8 cellular contexts compared by ENCODE assay signal in genomic region chr22:44669725-44670027, GRCh38. TPM values are rescaled to one million over a fixed set of nuclear protein-coding genes. Genes with fewer than 3 reads are reported as not detected.
DNase-seq lines count a peak whose midpoint lies in the region; ATAC-seq, FAIRE-seq and TF ChIP-seq lines count a peak whose summit lies in the region.

No MANE protein-coding gene starts in this region.

- DNase-seq in CD8-positive, alpha-beta T cell, result no peak
- DNase-seq in HFF-Myc (ENCODE audit: extremely low read depth, low read depth) (no peak), astrocyte of the spinal cord (ENCODE audit: low read depth, low spot score) (no peak), mucosa of descending colon (peak in 2 of 3 donors; percentile 26 to 50), NCI-H187 (lab: John Stamatoyannopoulos, UW) (no peak), RWPE1 (ENCODE audit: low spot score) (no peak), NCI-H2107 (lab: John Stamatoyannopoulos, UW) (no peak), frontal cortex (ENCODE audit: low spot score in 2 of 2) (no peak)

- ATAC-seq in CD8-positive, alpha-beta T cell, result no peak
- ATAC-seq in mucosa of descending colon, result no peak

- no peak overlapping the region for H3K27ac ChIP-seq in CD8-positive, alpha-beta T cell (ENCODE audit: low read depth, low read length)
- no peak overlapping the region for H3K27ac ChIP-seq in RWPE1

- FAIRE-seq in frontal cortex (lab: Jason Lieb, UNC), result no peak

- H3K9me3 ChIP-seq in CD8-positive, alpha-beta T cell (ENCODE audit: low read length), result no peaks in the 10 kb centered on the region
- no peaks in the 10 kb centered on the region for H3K9me3 ChIP-seq in mucosa of descending colon

- H3K4me1 Mint-ChIP-seq in CD8-positive, alpha-beta T cell (ENCODE audit: low read depth), result peaks cover 66% of the 10 kb centered on the region

- CTCF ChIA-PET in CD8-positive, alpha-beta T cell (lab: Charles Lee), result interaction anchor here (0.8 to 4.5 kb wide), 3 partner anchors 9 to 588 kb away, joined by 3 to 27 read pairs (median 4); no protein-coding TSS in a partner anchor
- CTCF ChIA-PET in RWPE1 (lab: Yijun Ruan, JAX), result interaction anchor here (0.5 to 0.6 kb wide), 3 partner anchors 10 to 1387 kb away, joined by 3 to 4 read pairs (median 3); no protein-coding TSS in a partner anchor

- intact Hi-C loops in CD8-positive, alpha-beta T cell (cut with DNase I, micrococcal nuclease), result loop anchor here (2.0 to 10.0 kb wide), 6 partner anchors 33 to 1482 kb away; partner anchors contain the start of genes PARVG (in 2 of the 2), PRR5 (in 1 of the 2), RTL6 (in 1 of the 2) and TTLL12 (in 1 of the 2)
- intact Hi-C loops in mucosa of descending colon (cut with DNase I, micrococcal nuclease), result no loop called here

- H3K36me3 ChIP-seq in CD8-positive, alpha-beta T cell (ENCODE audit: insufficient read depth, low read length), result no peaks in the 10 kb centered on the region
- no peaks in the 10 kb centered on the region for H3K36me3 ChIP-seq in mucosa of descending colon (ENCODE audit: low read depth)

- peak overlapping the region; percentile 78 for H3K4me3 Mint-ChIP-seq in CD8-positive, alpha-beta T cell

- no peaks in the 10 kb centered on the region for H3K27me3 ChIP-seq in CD8-positive, alpha-beta T cell (ENCODE audit: insufficient read depth, low read length)

- H3K27me3 Mint-ChIP-seq in CD8-positive, alpha-beta T cell (ENCODE audit: low read depth), result no peaks in the 10 kb centered on the region

- POLR2A ChIA-PET in CD8-positive, alpha-beta T cell (lab: Charles Lee), result interaction anchor here (1.1 to 1.4 kb wide), 3 partner anchors 10 to 31 kb away, joined by 3 to 4 read pairs (median 3); no protein-coding TSS in a partner anchor
- POLR2A ChIA-PET in RWPE1 (lab: Yijun Ruan, JAX; ENCODE audit: low non-redundant PET), result no interaction called here

- in situ Hi-C loops in astrocyte of the spinal cord (cut with HindIII; ENCODE audit: low sequenced_read_pairs), result no loop called here

- peaks cover 3% of the 10 kb centered on the region for H3K36me3 Mint-ChIP-seq in CD8-positive, alpha-beta T cell

- peak overlapping the region; percentile 73 for H3K27ac Mint-ChIP-seq in CD8-positive, alpha-beta T cell

- peak; percentile 13 for TF ChIP-seq CTCF in CD8-positive, alpha-beta T cell (IDR thresholded peaks at IDR 0.05)
- TF ChIP-seq CTCF in HFF-Myc (IDR thresholded peaks at IDR 0.05; ENCODE audit: low read depth, low read length, missing control alignments), result peak; percentile 70
- TF ChIP-seq CTCF in astrocyte of the spinal cord (IDR thresholded peaks at IDR 0.05; ENCODE audit: low read depth, low read length), result peak; percentile 47
- no peak for TF ChIP-seq CTCF in mucosa of descending colon (IDR thresholded peaks at IDR 0.05)
- TF ChIP-seq CTCF in RWPE1 (conservative IDR thresholded peaks at IDR 0.05; ENCODE audit: low read depth), result no peak

- no peak overlapping the region for H3K4me3 ChIP-seq in CD8-positive, alpha-beta T cell (ENCODE audit: low read depth, low read length)
- H3K4me3 ChIP-seq in HFF-Myc (replicated peaks; ENCODE audit: low read depth, low read length), result peak overlapping the region; percentile 47; the same call in 1 of the 2 replicates
- no peak overlapping the region for H3K4me3 ChIP-seq in astrocyte of the spinal cord (ENCODE audit: low read depth, low read length)
- no peak overlapping the region for H3K4me3 ChIP-seq in mucosa of descending colon

- H3K4me1 ChIP-seq in CD8-positive, alpha-beta T cell (ENCODE audit: insufficient read depth, low read length), result peaks cover 62% of the 10 kb centered on the region
- peaks cover 17% of the 10 kb centered on the region for H3K4me1 ChIP-seq in mucosa of descending colon (ENCODE audit: low read depth)

- no peaks in the 10 kb centered on the region for H3K9me3 Mint-ChIP-seq in CD8-positive, alpha-beta T cell

RNA-seq across cellular contexts. Expression of gene PRR5, which starts 32.3 kb away (rescaled TPM):
- 10 to 100 TPM; 47.6 to 49.3 TPM for total RNA-seq in CD8-positive, alpha-beta T cell
- 10 to 100 TPM; 21.8 to 46.2 (median 35.1) TPM for total RNA-seq in mucosa of descending colon
- 10.6 TPM for total RNA-seq in frontal cortex

Comparison
In these comparisons a context has a peak if more than half of its experiments do, and no peak if none do; other contexts are left out.
1. DNase-seq: peak in mucosa of descending colon (2 of 3); none in CD8-positive, alpha-beta T cell (0 of 7), HFF-Myc (single experiment), astrocyte of the spinal cord (single experiment), NCI-H187 (0 of 2), RWPE1 (single experiment), NCI-H2107 (single experiment) and frontal cortex (0 of 2).
2. CTCF ChIP-seq: peak in CD8-positive, alpha-beta T cell (single experiment), HFF-Myc (single experiment) and astrocyte of the spinal cord (single experiment); none in mucosa of descending colon (single experiment) and RWPE1 (single experiment).
3. intact Hi-C loops: an anchor here in CD8-positive, alpha-beta T cell (2.0 to 10.0 kb wide); none called in mucosa of descending colon.